Comparison of ENCODE assay signal across 8 cellular contexts in genomic region chr6:20409427-20409971, GRCh38. TPM values are rescaled to one million over a fixed set of nuclear protein-coding genes. Genes with fewer than 3 reads are reported as not detected.
DNase-seq lines count a peak whose midpoint lies in the region; ATAC-seq and TF ChIP-seq lines count a peak whose summit lies in the region.

No MANE protein-coding gene starts in this region.

- H3K27ac Mint-ChIP-seq in endothelial cell (ENCODE audit: unreplicated experiment) = peak overlapping the region; percentile 24
- 0 out of 7 replicates have a peak overlapping the region, but pooled peaks of 1 of the 3 experiments have one; percentile 28 for H3K27ac Mint-ChIP-seq in H9

- no peak overlapping the region for H2BK12ac ChIP-seq in H9 (ENCODE audit: insufficient read length, low read depth, low read length)

- no peaks in the 10 kb centered on the region for H4K20me1 ChIP-seq in H9 (ENCODE audit: control insufficient read depth, insufficient read depth, insufficient read length)

- H3K4me1 Mint-ChIP-seq in endothelial cell (ENCODE audit: unreplicated experiment) (peaks cover 46% of the 10 kb centered on the region), H9 (peaks cover 36 to 44% of the 10 kb centered on the region in 2 experiments)

- peak overlapping the region; percentile 55 for H3K4me3 ChIP-seq in GM12865 (ENCODE audit: low read depth, low read length)

- H2AFZ ChIP-seq in H9 (ENCODE audit: low read length) = no peak overlapping the region

- H3K23ac ChIP-seq in H9 (ENCODE audit: insufficient read length, low read depth, low read length) = no peak overlapping the region

- H3K18ac ChIP-seq in H9 (ENCODE audit: insufficient read length, low read depth, low read length) = no peak overlapping the region

- H4K91ac ChIP-seq in H9 (ENCODE audit: insufficient read length, low read depth, low read length) = no peak overlapping the region

- H3K4me3 Mint-ChIP-seq in endothelial cell (ENCODE audit: unreplicated experiment) (no peak overlapping the region), H9 (no peak overlapping the region)

- no peak overlapping the region for H4K8ac ChIP-seq in H9 (replicated peaks; ENCODE audit: insufficient read length, low read depth, low read length)

- peaks cover 1% of the 10 kb centered on the region for H3K23me2 ChIP-seq in H9 (ENCODE audit: insufficient read length, low read depth, low read length, poor library complexity, severe bottlenecking)

- no peak overlapping the region for H3K4me2 ChIP-seq in H9 (ENCODE audit: insufficient read depth, insufficient read length, low read length)

- no peak for TF ChIP-seq CTCF in GM12865 (IDR thresholded peaks at IDR 0.05; ENCODE audit: insufficient read depth, low read depth, low read length, missing control alignments)
- TF ChIP-seq CTCF in endothelial cell (IDR thresholded peaks at IDR 0.05; ENCODE audit: unreplicated experiment) = no peak
- no peak for TF ChIP-seq CTCF in H9 (conservative IDR thresholded peaks at IDR 0.05)

- no peak overlapping the region for H2BK15ac ChIP-seq in H9 (ENCODE audit: low read depth, low read length)

- H2AK5ac ChIP-seq in H9 (ENCODE audit: insufficient read length, low read length) = no peak overlapping the region

- peaks cover 3% of the 10 kb centered on the region for H3K27me3 Mint-ChIP-seq in endothelial cell (ENCODE audit: unreplicated experiment)
- H3K27me3 Mint-ChIP-seq in H9 (ENCODE audit: low read depth) = no peaks in the 10 kb centered on the region; the same call in 1 of the 2 replicates

- DNase-seq in GM12865 (ENCODE audit: low read depth) (peak; percentile 86), endothelial cell (ENCODE audit: low spot score) (no peak), activated gamma-delta T cell (lab: John Stamatoyannopoulos, UW) (no peak), HK-2 (ENCODE audit: unreplicated experiment) (no peak), HCEC 1CT (no peak), H9 (no peak)

- H3K36me3 Mint-ChIP-seq in endothelial cell (ENCODE audit: low read depth, unreplicated experiment) = peaks cover 6% of the 10 kb centered on the region
- H3K36me3 Mint-ChIP-seq in H9 (ENCODE audit: insufficient read depth in 1 of 3, low read depth in 3 of 3) = peaks cover 23 to 38% (median 24%) of the 10 kb centered on the region in 3 experiments

- no peak overlapping the region for H3T11ph ChIP-seq in H9 (ENCODE audit: low read length)

- no peak overlapping the region for H2BK120ac ChIP-seq in H9 (ENCODE audit: low read depth, low read length, poor library complexity, severe bottlenecking)

- H2BK20ac ChIP-seq in H9 (ENCODE audit: low read depth, low read length, poor library complexity, severe bottlenecking) = no peak overlapping the region

- ATAC-seq in GM21390 (IDR thresholded peaks at IDR 0.05; ENCODE audit: unreplicated experiment) = peak; percentile 93
- peak; percentile 87 for ATAC-seq in HG03565 (IDR thresholded peaks at IDR 0.05; ENCODE audit: unreplicated experiment)

- H3K9ac ChIP-seq in H9 (ENCODE audit: extremely low read depth, insufficient read length, low read length) = no peak overlapping the region

- H3K4ac ChIP-seq in H9 (ENCODE audit: low read depth, low read length) = no peak overlapping the region

- H3K9me3 ChIP-seq in H9 (ENCODE audit: control insufficient read depth, low read depth, low read length) = no peaks in the 10 kb centered on the region

- no peak overlapping the region for H3K14ac ChIP-seq in H9 (ENCODE audit: insufficient read depth, low read length)

- peaks cover 3% of the 10 kb centered on the region; the same call in 1 of the 2 replicates for H3K4me1 ChIP-seq in H9 (ENCODE audit: insufficient read depth, low read length)

- H3K9me3 Mint-ChIP-seq in endothelial cell (ENCODE audit: unreplicated experiment) (no peaks in the 10 kb centered on the region), H9 (no peaks in the 10 kb centered on the region)

- no peak overlapping the region for H3K27ac ChIP-seq in H9 (ENCODE audit: insufficient read length, low read depth, low read length)

- H3K79me2 ChIP-seq in H9 (ENCODE audit: insufficient read depth, low read length) = peaks cover 84% of the 10 kb centered on the region

- H3K27me3 ChIP-seq in H9 (ENCODE audit: insufficient read depth, low read length) = no peaks in the 10 kb centered on the region

- peaks cover 12% of the 10 kb centered on the region for H3K79me1 ChIP-seq in H9 (ENCODE audit: insufficient read depth, low read depth, low read length, poor library complexity, severe bottlenecking)

- WGBS in H9 (ENCODE audit: extremely low coverage, insufficient read length, low lambda C conversion rate) = no CpG with 5 or more reads among the region's 6 CpGs

- H4K5ac ChIP-seq in H9 (ENCODE audit: insufficient read length, low read depth, low read length) = no peak overlapping the region

- H2BK5ac ChIP-seq in H9 (ENCODE audit: insufficient read length, low read length) = no peak overlapping the region

- H3K56ac ChIP-seq in H9 (ENCODE audit: insufficient read length, low read depth, low read length) = no peak overlapping the region

RNA-seq across cellular contexts. Expression of gene E2F3, which starts 7.8 kb away (rescaled TPM):
- total RNA-seq in endothelial cell (ENCODE audit: unreplicated experiment) (20.4 TPM), H9 (2021) (34.7 and 35.7 TPM in 2 replicates)
